Comparison of ENCODE assay signal across 19 cellular contexts in genomic region chr15:32706704-32707103, GRCh38. TPM values are rescaled to one million over a fixed set of nuclear protein-coding genes. Genes with fewer than 3 reads are reported as not detected.
DNase-seq lines count a peak whose midpoint lies in the region; ATAC-seq and TF ChIP-seq lines count a peak whose summit lies in the region.
"Had no signal": no experiment of that assay in that cellular context is flagged by ENCODE, and none has a peak within 500 bp of the region (broad histone marks: within the 10 kb centered on the region; RNA-seq: fewer than 3 reads in every experiment).

No MANE protein-coding gene starts in this region.

- H3K9me3 ChIP-seq in GM23248 (ENCODE audit: low read depth) (no peaks in the 10 kb centered on the region), skeletal muscle satellite cell (replicated peaks; ENCODE audit: low read length) (no peaks in the 10 kb centered on the region)

- H3K4me3 Mint-ChIP-seq in activated T-cell treated with anti-CD3 and anti-CD28 coated beads, Interleukin-2, amount 50 U/mL, for 24 hours: no peak overlapping the region
- no peak overlapping the region for H3K4me3 Mint-ChIP-seq in activated CD4-positive, alpha-beta T cell treated with anti-CD3 and anti-CD28 coated beads, Interleukin-2, amount 10 ng/mL, durations not matched to agents 24 days and 14 days
- H3K4me3 Mint-ChIP-seq: activated T-cell treated with anti-CD3 and anti-CD28 coated beads, Interleukin-2, amount 50 U/mL, for 72 hours; CD4-positive, CD25-positive, alpha-beta regulatory T cell; effector memory CD8-positive, alpha-beta T cell; IgD-negative memory B cell; immature natural killer cell; memory B cell had no signal

- H3K4me3 ChIP-seq in GM23248 (peak overlapping the region; percentile 17; the same call in 1 of the 2 replicates), fibroblast of the aortic adventitia (ENCODE audit: low read depth, low read length) (no peak overlapping the region), skeletal muscle satellite cell (ENCODE audit: low read length) (peak overlapping the region; percentile 37)

- ATAC-seq in GM19452 (IDR thresholded peaks at IDR 0.05; ENCODE audit: unreplicated experiment): no peak
- ATAC-seq: activated T-cell treated with anti-CD3 and anti-CD28 coated beads, Interleukin-2, amount 50 U/mL, for 72 hours; effector memory CD8-positive, alpha-beta T cell; sciatic nerve had no signal

- H3K9ac ChIP-seq in GM23248: peak overlapping the region; percentile 57
- peak overlapping the region; percentile 77 for H3K9ac ChIP-seq in skeletal muscle satellite cell (ENCODE audit: low read depth, low read length)

- 2 to 3% methylated on average over 3 of the region's 3 CpGs for WGBS in GM23248 (ENCODE audit: low coverage in 1 of 2, low lambda C conversion rate in 2 of 2, missing lambda C conversion rate in 2 of 2), 2 experiments

- H3K4me1 ChIP-seq in GM23248 (ENCODE audit: insufficient read depth) (peaks cover 53% of the 10 kb centered on the region), skeletal muscle satellite cell (ENCODE audit: control insufficient read depth, insufficient read depth, low read length) (peaks cover 43% of the 10 kb centered on the region)

- no peaks in the 10 kb centered on the region for H3K36me3 Mint-ChIP-seq in activated T-cell treated with anti-CD3 and anti-CD28 coated beads, Interleukin-2, amount 50 U/mL, for 24 hours (ENCODE audit: low read depth)
- no peaks in the 10 kb centered on the region for H3K36me3 Mint-ChIP-seq in activated CD4-positive, alpha-beta T cell treated with anti-CD3 and anti-CD28 coated beads, Interleukin-2, amount 10 ng/mL, durations not matched to agents 24 days and 14 days (ENCODE audit: low read depth)
- H3K36me3 Mint-ChIP-seq: CD4-positive, CD25-positive, alpha-beta regulatory T cell; IgD-negative memory B cell; immature natural killer cell; memory B cell had no signal

- H3K36me3 ChIP-seq in GM23248 (ENCODE audit: low read depth): no peaks in the 10 kb centered on the region
- H3K36me3 ChIP-seq in skeletal muscle satellite cell (ENCODE audit: insufficient read depth, low read length): no peaks in the 10 kb centered on the region

- no peaks in the 10 kb centered on the region for H3K4me1 Mint-ChIP-seq in activated T-cell treated with anti-CD3 and anti-CD28 coated beads, Interleukin-2, amount 50 U/mL, for 24 hours (ENCODE audit: low read depth)
- H3K4me1 Mint-ChIP-seq in activated CD4-positive, alpha-beta T cell treated with anti-CD3 and anti-CD28 coated beads, Interleukin-2, amount 10 ng/mL, durations not matched to agents 24 days and 14 days: no peaks in the 10 kb centered on the region
- H3K4me1 Mint-ChIP-seq: CD4-positive, CD25-positive, alpha-beta regulatory T cell; IgD-negative memory B cell; immature natural killer cell; memory B cell had no signal

- H4K20me1 ChIP-seq in GM23248 (ENCODE audit: insufficient read depth): no peaks in the 10 kb centered on the region

- H3K27me3 ChIP-seq in GM23248 (replicated peaks; ENCODE audit: insufficient read depth): no peaks in the 10 kb centered on the region
- H3K27me3 ChIP-seq in skeletal muscle satellite cell (ENCODE audit: control insufficient read depth, insufficient read depth, low read length): no peaks in the 10 kb centered on the region

- intact Hi-C loops in activated CD4-positive, alpha-beta T cell treated with anti-CD3 and anti-CD28 coated beads, Interleukin-2, amount 10 ng/mL, durations not matched to agents 24 days and 14 days (cut with micrococcal nuclease): no loop called here

- H2AFZ ChIP-seq in GM23248: no peak overlapping the region

- H3K9me3 Mint-ChIP-seq in activated T-cell treated with anti-CD3 and anti-CD28 coated beads, Interleukin-2, amount 50 U/mL, for 24 hours: no peaks in the 10 kb centered on the region
- H3K9me3 Mint-ChIP-seq in activated CD4-positive, alpha-beta T cell treated with anti-CD3 and anti-CD28 coated beads, Interleukin-2, amount 10 ng/mL, durations not matched to agents 24 days and 14 days: no peaks in the 10 kb centered on the region
- H3K9me3 Mint-ChIP-seq: activated T-cell treated with anti-CD3 and anti-CD28 coated beads, Interleukin-2, amount 50 U/mL, for 72 hours; effector memory CD8-positive, alpha-beta T cell; IgD-negative memory B cell; immature natural killer cell; memory B cell had no signal

- H3K27ac Mint-ChIP-seq in activated T-cell treated with anti-CD3 and anti-CD28 coated beads, Interleukin-2, amount 50 U/mL, for 24 hours: no peak overlapping the region
- H3K27ac Mint-ChIP-seq in activated CD4-positive, alpha-beta T cell treated with anti-CD3 and anti-CD28 coated beads, Interleukin-2, amount 10 ng/mL, durations not matched to agents 24 days and 14 days: no peak overlapping the region
- H3K27ac Mint-ChIP-seq: activated T-cell treated with anti-CD3 and anti-CD28 coated beads, Interleukin-2, amount 50 U/mL, for 72 hours; CD4-positive, CD25-positive, alpha-beta regulatory T cell; effector memory CD8-positive, alpha-beta T cell; IgD-negative memory B cell; immature natural killer cell; memory B cell had no signal

- H3K27ac ChIP-seq in GM23248: peak overlapping the region; percentile 82

- TF ChIP-seq CTCF in fibroblast of the aortic adventitia (IDR thresholded peaks at IDR 0.05; ENCODE audit: insufficient read depth, low read length): no peak

- H3K4me2 ChIP-seq in GM23248 (ENCODE audit: unreplicated experiment) (peak overlapping the region; percentile 73), skeletal muscle satellite cell (ENCODE audit: low read length) (peak overlapping the region; percentile 65)

- DNase-seq in GM23248 (peak; percentile 82), RKO (ENCODE audit: low spot score) (peak; percentile 27), fibroblast of the aortic adventitia (ENCODE audit: low read depth) (peak; percentile 76), G401 (ENCODE audit: low spot score) (no peak)
- no peak for DNase-seq in activated T-cell treated with anti-CD3 and anti-CD28 coated beads, Interleukin-2, amount 50 U/mL, for 24 hours
- no peak for DNase-seq in activated CD4-positive, alpha-beta T cell treated with anti-CD3 and anti-CD28 coated beads, Interleukin-2, amount 10 ng/mL, durations not matched to agents 24 days and 14 days
- DNase-seq: activated T-cell treated with anti-CD3 and anti-CD28 coated beads, Interleukin-2, amount 50 U/mL, for 72 hours; CD4-positive, CD25-positive, alpha-beta regulatory T cell; DMS79 treated with DMSO at 0.1 percent for 48 hours; effector memory CD8-positive, alpha-beta T cell; immature natural killer cell; NCI-H1092; stimulated activated CD4-positive, alpha-beta T cell treated with anti-CD3 and anti-CD28 coated beads, Interleukin-4, amount 100 ng/mL, for 24 hours had no signal

- H3F3A ChIP-seq in GM23248 (ENCODE audit: insufficient read depth): peaks cover 58% of the 10 kb centered on the region

- no peaks in the 10 kb centered on the region for H3K79me2 ChIP-seq in GM23248 (ENCODE audit: insufficient read depth)

- in situ Hi-C loops in GM23248 (cut with MboI) (no loop called here), G401 (cut with HindIII; ENCODE audit: low sequenced_read_pairs) (no loop called here)

- H3K27me3 Mint-ChIP-seq in activated T-cell treated with anti-CD3 and anti-CD28 coated beads, Interleukin-2, amount 50 U/mL, for 24 hours: peaks cover 66% of the 10 kb centered on the region
- H3K27me3 Mint-ChIP-seq in activated CD4-positive, alpha-beta T cell treated with anti-CD3 and anti-CD28 coated beads, Interleukin-2, amount 10 ng/mL, durations not matched to agents 24 days and 14 days: peaks cover 36% of the 10 kb centered on the region

- H3K9me2 ChIP-seq in GM23248 (ENCODE audit: insufficient read depth): no peaks in the 10 kb centered on the region

RNA-seq across cellular contexts. Expression of gene GREM1, which starts 11.1 kb away (rescaled TPM):
- total RNA-seq in GM23248 (2014; rRNA removed; shearing (Covaris generic)): 935 and 1,005 TPM in 2 replicates
- 575 and 584 TPM in 2 replicates for polyA plus RNA-seq in GM23248 (2016; fragmentation: Nextera tagmentation; extraction: Ambion mirVana)
- total RNA-seq in fibroblast of the aortic adventitia (ENCODE audit: low replicate concordance): 25.1 and 181 TPM in 2 replicates
- 3.0 and 4.4 TPM in 2 replicates for total RNA-seq in skeletal muscle satellite cell (2012; rRNA removed)
- total RNA-seq in G401 (2014; rRNA removed; shearing (Covaris generic)): 0.75 and 1.0 TPM in 2 replicates
- not detected in 2 replicates for total RNA-seq in activated CD4-positive, alpha-beta T cell treated with anti-CD3 and anti-CD28 coated beads, Interleukin-2, amount 10 ng/mL, durations not matched to agents 24 days and 14 days
- total RNA-seq: CD4-positive, CD25-positive, alpha-beta regulatory T cell; H4 had no signal
- polyA plus RNA-seq: CD4-positive, CD25-positive, alpha-beta regulatory T cell; IgD-negative memory B cell; immature natural killer cell had no signal

Comparison
In these comparisons a context has a peak if more than half of its experiments do, and no peak if none do; other contexts are left out.
1. DNase-seq: peak in GM23248 (single experiment), RKO (single experiment) and fibroblast of the aortic adventitia (single experiment); none in G401 (single experiment), activated T-cell treated with anti-CD3 and anti-CD28 coated beads, Interleukin-2, amount 50 U/mL, for 24 hours (single experiment) and activated CD4-positive, alpha-beta T cell treated with anti-CD3 and anti-CD28 coated beads, Interleukin-2, amount 10 ng/mL, durations not matched to agents 24 days and 14 days (single experiment).
2. RNA of gene GREM1, which starts 11.1 kb away (total RNA-seq): 935 to 1,005 TPM in GM23248 and 25.1 to 181 TPM in fibroblast of the aortic adventitia; 0.75 to 1.0 TPM in G401 and not detected in activated CD4-positive, alpha-beta T cell treated with anti-CD3 and anti-CD28 coated beads, Interleukin-2, amount 10 ng/mL, durations not matched to agents 24 days and 14 days; every median in the first group is over 10 times any median in the second.